ENCODE assay signal across 31 cellular contexts in the genomic region with DNA sequence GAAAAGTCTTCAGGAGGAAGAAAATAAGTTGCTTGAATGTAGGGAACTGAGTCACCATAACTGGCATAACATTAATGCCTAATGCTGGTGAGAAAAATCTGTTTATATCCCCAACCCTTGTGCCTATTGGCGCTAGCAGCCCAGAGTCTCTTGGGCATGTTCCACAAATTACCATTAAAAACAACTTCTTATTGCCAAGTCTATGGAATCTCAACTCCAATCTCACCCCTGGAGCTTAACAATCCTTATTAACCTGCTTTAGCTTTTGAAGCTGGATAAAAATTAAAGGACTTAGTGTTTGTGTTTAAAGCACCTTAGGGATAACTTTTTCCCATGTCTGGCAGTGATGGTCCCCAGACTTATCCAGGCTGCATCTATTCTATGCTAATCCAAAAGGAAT.
"Had no signal": no experiment of that assay in that cellular context is flagged by ENCODE, and none has a peak within 500 bp of the region (broad histone marks: within the 10 kb centered on the region; RNA-seq: fewer than 3 reads in every experiment).

No MANE protein-coding gene starts in this region.

- H3K9me3 ChIP-seq: body of pancreas, Peyer's patch had no signal

- DNase-seq: activated B cell treated with CpG ODN at 0.5 μM for 24 hours; activated CD4-positive, alpha-beta memory T cell treated with anti-CD3 and anti-CD28 coated beads for 36 hours; activated CD4-positive, alpha-beta T cell treated with anti-CD3 and anti-CD28 coated beads for 4 hours; activated CD4-positive, alpha-beta T cell treated with anti-CD3 and anti-CD28 coated beads, Interleukin-2, amount 50 U/mL, for 1 hour; activated CD4-positive, CD25-positive, alpha-beta regulatory T cell treated with anti-CD3 and anti-CD28 coated beads, Interleukin-2, amount 50 U/mL, for 72 hours; activated CD8-positive, alpha-beta memory T cell treated with anti-CD3 and anti-CD28 coated beads, Interleukin-2, amount 50 U/mL, for 4 hours; activated naive CD4-positive, alpha-beta T cell treated with anti-CD3 and anti-CD28 coated beads, Interleukin-2, amount 10 ng/mL, durations not matched to agents 7 days and 5 days; activated naive CD8-positive, alpha-beta T cell treated with anti-CD3 and anti-CD28 coated beads, Interleukin-2, amount 50 U/mL, for 24 hours; activated T-cell treated with anti-CD3 and anti-CD28 coated beads for 4 hours; activated T-cell treated with anti-CD3 and anti-CD28 coated beads, Interleukin-2, amount 50 U/mL, for 4 hours; amniotic stem cell; aorta; body of pancreas; central memory CD4-positive, alpha-beta T cell; NCI-H1092 treated with DMSO at 0.1 percent for 48 hours; NCI-H1436; NCI-H1694; NCI-H1930; NCI-H2081 treated with DMSO at 0.1 percent for 48 hours; NCI-H345; NCI-H524 treated with DMSO at 0.1 percent for 48 hours; Peyer's patch; RPMI8226; SHP77 treated with DMSO at 0.1 percent for 48 hours; T-cell; T-helper 2 cell; T-helper 9 cell had no signal

- H3K27me3 ChIP-seq: body of pancreas, Peyer's patch had no signal

- H3K27ac ChIP-seq: body of pancreas, Peyer's patch, VCaP had no signal

- H3K4me3 Mint-ChIP-seq: activated B cell treated with CpG ODN at 0.5 μM for 24 hours; activated CD4-positive, alpha-beta memory T cell treated with anti-CD3 and anti-CD28 coated beads for 36 hours; activated naive CD4-positive, alpha-beta T cell treated with anti-CD3 and anti-CD28 coated beads, Interleukin-2, amount 10 ng/mL, durations not matched to agents 7 days and 5 days; activated naive CD8-positive, alpha-beta T cell; activated naive CD8-positive, alpha-beta T cell treated with anti-CD3 and anti-CD28 coated beads, Interleukin-2, amount 50 U/mL, for 24 hours; activated T-cell treated with anti-CD3 and anti-CD28 coated beads, Interleukin-2, amount 50 U/mL, for 4 hours; activated T-helper 1 cell treated with anti-CD3 and anti-CD28 coated beads, Interleukin-12 subunit alpha, Interleukin-12 subunit beta, Interleukin-2, Interleukin-4 antibody, amounts not matched to agents 30 ng/mL and 10 ng/mL and 1 ng/mL, durations not matched to agents 14 hours and 24 hours and 36 hours; T-cell had no signal

- H3K27ac Mint-ChIP-seq: activated B cell treated with CpG ODN at 0.5 μM for 24 hours; activated CD4-positive, alpha-beta memory T cell treated with anti-CD3 and anti-CD28 coated beads for 36 hours; activated naive CD4-positive, alpha-beta T cell treated with anti-CD3 and anti-CD28 coated beads, Interleukin-2, amount 10 ng/mL, durations not matched to agents 7 days and 5 days; activated naive CD8-positive, alpha-beta T cell; activated naive CD8-positive, alpha-beta T cell treated with anti-CD3 and anti-CD28 coated beads, Interleukin-2, amount 50 U/mL, for 24 hours; activated T-helper 1 cell treated with anti-CD3 and anti-CD28 coated beads, Interleukin-12 subunit alpha, Interleukin-12 subunit beta, Interleukin-2, Interleukin-4 antibody, amounts not matched to agents 30 ng/mL and 10 ng/mL and 1 ng/mL, durations not matched to agents 14 hours and 24 hours and 36 hours; T-cell had no signal

- H3K9me3 Mint-ChIP-seq: activated CD4-positive, alpha-beta memory T cell treated with anti-CD3 and anti-CD28 coated beads for 36 hours; activated naive CD4-positive, alpha-beta T cell treated with anti-CD3 and anti-CD28 coated beads, Interleukin-2, amount 10 ng/mL, durations not matched to agents 7 days and 5 days; activated T-helper 1 cell treated with anti-CD3 and anti-CD28 coated beads, Interleukin-12 subunit alpha, Interleukin-12 subunit beta, Interleukin-2, Interleukin-4 antibody, amounts not matched to agents 30 ng/mL and 10 ng/mL and 1 ng/mL, durations not matched to agents 14 hours and 24 hours and 36 hours had no signal

- H3K4me3 ChIP-seq: body of pancreas, Peyer's patch had no signal

- H3K4me1 Mint-ChIP-seq: activated B cell treated with CpG ODN at 0.5 μM for 24 hours; activated naive CD4-positive, alpha-beta T cell treated with anti-CD3 and anti-CD28 coated beads, Interleukin-2, amount 10 ng/mL, durations not matched to agents 7 days and 5 days; activated naive CD8-positive, alpha-beta T cell treated with anti-CD3 and anti-CD28 coated beads, Interleukin-2, amount 50 U/mL, for 24 hours; T-cell had no signal

- H3K36me3 Mint-ChIP-seq: activated CD4-positive, alpha-beta memory T cell treated with anti-CD3 and anti-CD28 coated beads for 36 hours; activated naive CD4-positive, alpha-beta T cell treated with anti-CD3 and anti-CD28 coated beads, Interleukin-2, amount 10 ng/mL, durations not matched to agents 7 days and 5 days; activated naive CD8-positive, alpha-beta T cell; T-cell had no signal

- H3K4me1 ChIP-seq: body of pancreas, Peyer's patch had no signal

- ATAC-seq: activated naive CD8-positive, alpha-beta T cell treated with anti-CD3 and anti-CD28 coated beads, Interleukin-2, amount 50 U/mL, for 24 hours; activated T-cell treated with anti-CD3 and anti-CD28 coated beads, Interleukin-2, amount 50 U/mL, for 4 hours; body of pancreas; SK-N-SH treated with all-trans-retinoic acid at 6 μM for 48 hours; T-cell had no signal

- H3K36me3 ChIP-seq: Peyer's patch had no signal
